ENCODE assay signal across 9 cellular contexts in the genomic region with DNA sequence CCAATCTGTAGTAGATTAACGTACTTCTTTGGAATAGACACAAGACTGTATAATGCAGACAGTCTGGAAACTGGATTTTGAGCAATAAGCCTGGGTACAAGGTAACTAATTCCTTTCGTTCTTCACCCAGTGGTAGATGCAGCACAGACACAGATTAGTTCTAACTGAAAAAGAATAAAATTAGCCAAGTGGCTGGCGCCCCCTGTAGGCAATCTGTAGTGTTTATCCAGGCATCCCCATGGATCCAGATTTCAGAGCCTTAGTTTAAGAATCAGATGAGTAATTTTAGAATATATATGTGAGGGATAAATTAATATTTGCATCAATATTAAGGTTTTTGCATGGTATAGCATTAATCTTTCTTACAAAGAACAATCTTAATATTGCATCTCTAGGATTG.
A peak's percentile ranks its signal among the peaks of the same experiment; 100 is the strongest.
DNase-seq lines count a peak whose midpoint lies in the region; ATAC-seq, FAIRE-seq and TF ChIP-seq lines count a peak whose summit lies in the region.
"Had no signal": no experiment of that assay in that cellular context is flagged by ENCODE, and none has a peak within 500 bp of the region (broad histone marks: within the 10 kb centered on the region; RNA-seq: fewer than 3 reads in every experiment).

No MANE protein-coding gene starts in this region.

- no peak for TF ChIP-seq EP300 in stomach (IDR thresholded peaks at IDR 0.05)

- H3K4me3 ChIP-seq in Caco-2 (ENCODE audit: low read depth, low read length) (no peak overlapping the region), OCI-LY1 (ENCODE audit: low read depth, low read length, poor library complexity, severe bottlenecking) (no peak overlapping the region), fibroblast of pulmonary artery (replicated peaks; ENCODE audit: low read depth, low read length) (no peak overlapping the region), stomach (no peak overlapping the region)

- TF ChIP-seq POLR2A in H54 (IDR thresholded peaks at IDR 0.05; ENCODE audit: low read depth, low read length): no peak
- no peak for TF ChIP-seq POLR2A in stomach (IDR thresholded peaks at IDR 0.05)

- H3K36me3 ChIP-seq in Caco-2 (ENCODE audit: control insufficient read depth, insufficient read depth, low read length): no peaks in the 10 kb centered on the region
- no peaks in the 10 kb centered on the region for H3K36me3 ChIP-seq in OCI-LY1 (ENCODE audit: insufficient read depth, low read length)
- H3K36me3 ChIP-seq in stomach: no peaks in the 10 kb centered on the region

- H3K36me3 Mint-ChIP-seq in Caco-2 (ENCODE audit: insufficient read depth, unreplicated experiment) (no peaks in the 10 kb centered on the region), CD14-positive monocyte (no peaks in the 10 kb centered on the region), natural killer cell (no peaks in the 10 kb centered on the region)

- TF ChIP-seq CTCF in Caco-2 (IDR thresholded peaks at IDR 0.05; ENCODE audit: insufficient read depth in 1 of 2, low read depth in 1 of 2, low read length in 1 of 2, severe bottlenecking in 1 of 2, unreplicated experiment in 1 of 2) (peak; percentile 36 to 41), OCI-LY1 (IDR thresholded peaks at IDR 0.05; ENCODE audit: low read length) (peak; percentile 78), fibroblast of pulmonary artery (IDR thresholded peaks at IDR 0.05; ENCODE audit: low read length, missing control alignments) (peak; percentile 21), stomach (IDR thresholded peaks at IDR 0.05) (peak in 4 of 7 experiments; percentile 12 to 46 (median 37)), CD14-positive monocyte (IDR thresholded peaks at IDR 0.05) (no peak), natural killer cell (IDR thresholded peaks at IDR 0.05) (no peak)

- no peak overlapping the region for H3K9ac ChIP-seq in OCI-LY1 (ENCODE audit: low read length)

- WGBS in stomach, 5 donors: 12 to 27% (median 18%) methylated on average over 3 of the region's 3 CpGs

- H3K79me2 ChIP-seq in OCI-LY1 (ENCODE audit: insufficient read depth, low read length): no peaks in the 10 kb centered on the region

- H3F3A ChIP-seq in OCI-LY1 (ENCODE audit: insufficient read depth, low read length): no peaks in the 10 kb centered on the region

- CTCF ChIA-PET in Caco-2 (lab: Charles Lee): no interaction called here

- H3K27ac ChIP-seq in OCI-LY1 (ENCODE audit: low read depth, low read length, poor library complexity, severe bottlenecking) (no peak overlapping the region), stomach (no peak overlapping the region)

- no peak overlapping the region for H3K4me2 ChIP-seq in OCI-LY1 (ENCODE audit: low read length)

- H3K27me3 Mint-ChIP-seq in Caco-2 (ENCODE audit: insufficient read depth, unreplicated experiment) (no peaks in the 10 kb centered on the region), CD14-positive monocyte (ENCODE audit: low read depth in 3 of 3) (no peaks in the 10 kb centered on the region), natural killer cell (ENCODE audit: low read depth in 2 of 2) (no peaks in the 10 kb centered on the region)

- H3K4me3 Mint-ChIP-seq in Caco-2 (ENCODE audit: unreplicated experiment): no peak overlapping the region
- no peak overlapping the region for H3K4me3 Mint-ChIP-seq in CD14-positive monocyte
- no peak overlapping the region for H3K4me3 Mint-ChIP-seq in natural killer cell

- intact Hi-C loops in Caco-2 (cut with micrococcal nuclease; ENCODE audit: unreplicated experiment) (loop anchor here (1.0 to 10.0 kb wide), 2 partner anchors 91 to 187 kb away; no protein-coding TSS in a partner anchor), stomach (cut with DNase I; ENCODE audit: low total_unique reads) (no loop called here), CD14-positive monocyte (cut with micrococcal nuclease) (no loop called here), natural killer cell (cut with micrococcal nuclease) (no loop called here)

- H3K9me2 ChIP-seq in OCI-LY1 (ENCODE audit: low read depth, low read length): no peaks in the 10 kb centered on the region

- H3K27ac Mint-ChIP-seq in Caco-2 (ENCODE audit: unreplicated experiment): no peak overlapping the region
- H3K27ac Mint-ChIP-seq in CD14-positive monocyte: no peak overlapping the region
- H3K27ac Mint-ChIP-seq in natural killer cell: no peak overlapping the region

- H3K27me3 ChIP-seq in Caco-2 (replicated peaks; ENCODE audit: control insufficient read depth, insufficient read depth, low read length) (no peaks in the 10 kb centered on the region), OCI-LY1 (ENCODE audit: insufficient read depth, low read length) (no peaks in the 10 kb centered on the region), stomach (no peaks in the 10 kb centered on the region)

- no peaks in the 10 kb centered on the region for H3K9me3 ChIP-seq in Caco-2
- H3K9me3 ChIP-seq in OCI-LY1 (ENCODE audit: low read length): no peaks in the 10 kb centered on the region
- no peaks in the 10 kb centered on the region for H3K9me3 ChIP-seq in stomach

- no peak for ATAC-seq in natural killer cell

- POLR2A ChIA-PET in Caco-2 (lab: Charles Lee): no interaction called here

- H3K9me3 Mint-ChIP-seq in Caco-2 (ENCODE audit: unreplicated experiment) (no peaks in the 10 kb centered on the region), CD14-positive monocyte (peaks cover 0 to 2% (median 0%) of the 10 kb centered on the region in 7 donors), natural killer cell (peaks cover 0 to 3% of the 10 kb centered on the region in 2 donors)

- H3K4me1 Mint-ChIP-seq in Caco-2 (ENCODE audit: low read depth, unreplicated experiment) (no peaks in the 10 kb centered on the region), CD14-positive monocyte (no peaks in the 10 kb centered on the region), natural killer cell (no peaks in the 10 kb centered on the region)

- no peak for FAIRE-seq in H54 (lab: Jason Lieb, UNC)
- FAIRE-seq: colon had no signal

- no TSS peak for BruUV-seq in Caco-2 (replicated peaks; lab: Mats Ljungman, UMichigan)

- H2AFZ ChIP-seq in OCI-LY1 (ENCODE audit: low read length): no peak overlapping the region

- no peaks in the 10 kb centered on the region for H4K20me1 ChIP-seq in OCI-LY1 (ENCODE audit: insufficient read depth, low read length)

- H3K4me1 ChIP-seq in Caco-2 (no peaks in the 10 kb centered on the region), OCI-LY1 (ENCODE audit: insufficient read depth, low read length, severe bottlenecking) (no peaks in the 10 kb centered on the region), stomach (no peaks in the 10 kb centered on the region)

- DNase-seq in Caco-2: peak in 1 of 2 experiments; percentile 15
- peak; percentile 4 for DNase-seq in H54 (ENCODE audit: insufficient read length, low spot score)
- DNase-seq in fibroblast of pulmonary artery (ENCODE audit: low read depth): peak; percentile 6
- DNase-seq in stomach: peak; percentile 45
- no peak for DNase-seq in 8988T
- no peak for DNase-seq in CD14-positive monocyte (ENCODE audit: low spot score)
- DNase-seq in natural killer cell: no peak

Comparison
In these comparisons a context has a peak if more than half of its experiments do, and no peak if none do; other contexts are left out.
1. DNase-seq: peak in H54 (single experiment), fibroblast of pulmonary artery (single experiment) and stomach (single experiment); none in 8988T (single experiment), CD14-positive monocyte (single experiment) and natural killer cell (single experiment).
2. CTCF ChIP-seq: peak in Caco-2 (2 of 2), OCI-LY1 (single experiment), fibroblast of pulmonary artery (single experiment) and stomach (4 of 7); none in CD14-positive monocyte (single experiment) and natural killer cell (single experiment).